Comparison of ENCODE assay signal across 7 cellular contexts in the genomic region with DNA sequence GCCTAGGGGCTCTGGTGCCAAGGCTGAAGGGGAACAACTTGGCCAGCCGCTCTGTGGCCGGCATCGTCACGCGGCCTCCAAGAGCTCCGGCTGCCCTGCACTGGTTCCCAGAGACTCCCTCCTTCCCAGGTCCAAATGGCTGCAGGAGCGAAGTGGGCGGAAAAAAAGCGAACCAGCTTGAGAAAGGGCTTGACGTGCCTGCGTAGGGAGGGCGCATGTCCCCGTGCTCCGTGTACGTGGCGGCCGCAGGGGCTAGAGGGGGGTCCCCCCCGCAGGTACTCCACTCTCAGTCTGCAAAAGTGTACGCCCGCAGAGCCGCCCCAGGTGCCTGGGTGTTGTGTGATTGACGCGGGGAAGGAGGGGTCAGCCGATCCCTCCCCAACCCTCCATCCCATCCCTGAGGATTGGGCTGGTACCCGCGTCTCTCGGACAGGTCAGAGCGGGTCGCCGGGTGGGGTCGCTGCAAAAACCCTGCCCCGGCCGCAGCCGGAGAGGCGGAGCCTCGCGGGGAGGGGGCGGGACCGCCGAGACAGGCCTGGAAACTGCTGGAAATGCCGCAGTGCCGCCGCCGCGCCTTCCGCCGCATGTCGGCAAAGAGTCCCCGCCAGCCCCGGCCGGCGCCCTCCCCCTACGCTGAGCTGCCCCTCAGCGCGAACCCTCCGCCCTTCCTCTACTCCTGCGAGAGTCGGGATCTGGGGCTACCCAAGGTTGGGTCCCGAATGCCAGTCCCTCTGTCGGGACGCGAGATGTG. TPM values are rescaled to one million over a fixed set of nuclear protein-coding genes. Genes with fewer than 3 reads are reported as not detected.
DNase-seq lines count a peak whose midpoint lies in the region; ATAC-seq, FAIRE-seq and TF ChIP-seq lines count a peak whose summit lies in the region.

No MANE protein-coding gene starts in this region.

- no peaks in the 10 kb centered on the region for H3K9me3 ChIP-seq in GM12878 (replicated peaks; ENCODE audit: control insufficient read depth, insufficient read depth, low read length)

- TF ChIP-seq CTCF in GM12878 (IDR thresholded peaks at IDR 0.05 in 2 of 3, conservative IDR thresholded peaks at IDR 0.05 in 1 of 3; ENCODE audit: control insufficient read depth in 2 of 3, extremely low read depth in 1 of 3, insufficient read depth in 1 of 3, low read depth in 3 of 3, low read length in 3 of 3), result peak; percentile 24 to 60 (median 49); a peak in 5 of 6 replicates

- peak; percentile 73 for DNase-seq in GM12892 (ENCODE audit: insufficient read length)
- DNase-seq in NCI-H1092 (lab: John Stamatoyannopoulos, UW), result peak; percentile 76
- DNase-seq in T1000 (lab: John Stamatoyannopoulos, UW), result peak; percentile 76
- DNase-seq in GM12878 (ENCODE audit: low read depth, low spot score), result no peak
- DNase-seq in skeletal muscle cell (ENCODE audit: low read depth), result no peak

- H3K36me3 ChIP-seq in GM12878 (ENCODE audit: control insufficient read depth in 2 of 2, insufficient read depth in 2 of 2, low read length in 1 of 2), result peaks cover 16 to 22% of the 10 kb centered on the region in 2 experiments

- in situ Hi-C loops in GM12878 (cut with MboI), result no loop called here

- TF ChIP-seq POLR2A in GM12892 (IDR thresholded peaks at IDR 0.05; ENCODE audit: low read depth, low read length) (no peak), GM12878 (IDR thresholded peaks at IDR 0.05; ENCODE audit: low read depth, low read length) (no peak; the same call in none of the 2 replicates)

- intact Hi-C loops in GM12878 (cut with micrococcal nuclease; ENCODE audit: unreplicated experiment), result loop anchor here (1.0 kb wide), 1 partner anchor 25 kb away; no protein-coding TSS in a partner anchor

- peak overlapping the region; percentile 92 for H2AFZ ChIP-seq in GM12878 (ENCODE audit: control insufficient read depth, low read depth, low read length)

- CTCF ChIA-PET in GM12878 (lab: Yijun Ruan, JAX), result interaction anchor here (0.8 to 7.7 kb wide), 15 partner anchors 9 to 92 kb away, joined by 3 to 39 read pairs (median 5); partner anchors contain the start of genes AARS2, SLC29A1 and SLC35B2

- peak; percentile 82 for FAIRE-seq in GM12892 (lab: Jason Lieb, UNC)
- no peak for FAIRE-seq in GM12878 (lab: Jason Lieb, UNC)

- H3K27me3 ChIP-seq in GM12878 (replicated peaks in 1 of 2; ENCODE audit: control insufficient read depth in 2 of 2, insufficient read depth in 2 of 2, low read length in 1 of 2), result no peaks in the 10 kb centered on the region

- POLR2A ChIA-PET in GM12878 (lab: Charles Lee), result interaction anchor here (0.6 to 6.3 kb wide), 9 partner anchors 9 to 619 kb away, joined by 3 to 131 read pairs (median 5); partner anchors contain the start of genes MRPL14, SLC29A1, SLC35B2 and TMEM63B

- RAD21 ChIA-PET in GM12878 (lab: Charles Lee; ENCODE audit: unreplicated experiment), result interaction anchor here (1.0 to 3.6 kb wide), 10 partner anchors 11 to 73 kb away, joined by 3 to 28 read pairs (median 6); partner anchors contain the start of genes SLC29A1 and SLC35B2

- TF ChIP-seq RAD21 in GM12878 (IDR thresholded peaks at IDR 0.05; ENCODE audit: insufficient read depth, low read depth, low read length), result no peak

- SMC1A ChIA-PET in GM12878 (lab: Charles Lee; ENCODE audit: uncharacterized antibody, unreplicated experiment), result interaction anchor here (0.6 to 4.2 kb wide), 7 partner anchors 10 to 125 kb away, joined by 3 to 25 read pairs (median 4); partner anchors contain the start of gene SLC35B2

- peaks cover 47% of the 10 kb centered on the region for H3K79me2 ChIP-seq in GM12878 (ENCODE audit: control insufficient read depth, insufficient read depth, low read length)

- peak overlapping the region; percentile 95 for H3K4me3 ChIP-seq in GM12878
- peak overlapping the region; percentile 99 for H3K4me3 ChIP-seq in iPS-11a (ENCODE audit: low read depth, low read length)
- peak overlapping the region; percentile 71 for H3K4me3 ChIP-seq in skeletal muscle cell (ENCODE audit: low read depth, low read length)

- H3K9ac ChIP-seq in GM12878 (ENCODE audit: control insufficient read depth, insufficient read depth, low read length), result peak overlapping the region; percentile 87

- 3% methylated on average over 62 of the region's 62 CpGs for WGBS in GM12878 (ENCODE audit: insufficient coverage, insufficient replicate concordance, low lambda C conversion rate, missing lambda C conversion rate)

- H3K4me1 ChIP-seq in GM12878 (ENCODE audit: control insufficient read depth, insufficient read depth, low read length), result peaks cover 7% of the 10 kb centered on the region; the same call in 1 of the 2 replicates

- H3K27ac ChIP-seq in GM12878 (ENCODE audit: control insufficient read depth, insufficient read depth), result peak overlapping the region; percentile 96

- peak in 1 of 2 experiments; percentile 75; a peak in 2 of 4 replicates for TF ChIP-seq EP300 in GM12878 (IDR thresholded peaks at IDR 0.05; ENCODE audit: borderline replicate concordance in 1 of 2, control insufficient read depth in 1 of 2, low read depth in 2 of 2, low read length in 2 of 2)

- H4K20me1 ChIP-seq in GM12878 (ENCODE audit: control insufficient read depth, insufficient read depth), result peaks cover 9% of the 10 kb centered on the region; the same call in 1 of the 2 replicates

- peak; percentile 47 for ATAC-seq in HG02610 (IDR thresholded peaks at IDR 0.05; ENCODE audit: unreplicated experiment)
- peak; percentile 73 for ATAC-seq in GM12878

- H3K4me2 ChIP-seq in GM12878 (ENCODE audit: control insufficient read depth, insufficient read depth), result peak overlapping the region; percentile 82

- BruUV-seq in GM12878 (replicated peaks; lab: Mats Ljungman, UMichigan), result no TSS peak

RNA-seq across cellular contexts. Expression of gene HSP90AB1, which starts 0.8 kb away (rescaled TPM):
- polyA plus RNA-seq in GM12892 (2012; ENCODE audit: missing spikeins), result 974 TPM
- total RNA-seq in GM12878 (2013; cell fraction: nucleolus; rRNA removed), result 295 and 318 TPM in 2 replicates
- total RNA-seq in GM12878 (2014; rRNA removed) (1,125 and 1,245 TPM in 2 replicates), GM12878 (2014; rRNA removed; fragmentation: Illumina TruSeq; extraction: Trizol) (1,212 and 1,260 TPM in 2 replicates), GM12878 (2021) (1,166 and 1,167 TPM in 2 replicates)
- 830 TPM for polyA plus RNA-seq in GM12878 (2011; ENCODE audit: low read depth)
- polyA plus RNA-seq in GM12878 (2011; rRNA removed) (1,290 and 1,505 TPM in 2 replicates), GM12878 (2014; fragmentation: Illumina TruSeq; extraction: Trizol) (1,676 and 1,846 TPM in 2 replicates), GM12878 (2014; fragmentation: Nextera tagmentation; extraction: Ambion mirVana) (1,000 to 10,000 TPM; 1,089 to 1,682 TPM), GM12878 (2014; rRNA removed) (960 and 988 TPM in 2 replicates), GM12878 (2016; fragmentation: Nextera tagmentation; extraction: Ambion mirVana) (1,000 to 10,000 TPM; 1,078 to 1,109 TPM)
- 1,040 and 1,248 TPM in 2 replicates for polyA plus RNA-seq in GM12878 (2011; cell fraction: cytosol; rRNA removed)
- polyA plus RNA-seq in GM12878 (2011; cell fraction: nucleus; rRNA removed), result 565 and 804 TPM in 2 replicates
- polyA plus RNA-seq in GM12878 (2012), result 750 and 926 TPM in 2 replicates
- 1,120 and 1,147 TPM in 2 replicates for polyA minus RNA-seq in GM12878 (2011; rRNA and poly(A)+ RNA removed)
- 408 and 462 TPM in 2 replicates for polyA minus RNA-seq in GM12878 (2011; cell fraction: cytosol; rRNA and poly(A)+ RNA removed)
- 114 and 165 TPM in 2 replicates for polyA minus RNA-seq in GM12878 (2011; cell fraction: nucleus; rRNA and poly(A)+ RNA removed)

RNA-seq across cellular contexts. Expression of gene SLC35B2, which starts 11.2 kb away (rescaled TPM):
- polyA plus RNA-seq in GM12892 (2012; ENCODE audit: missing spikeins), result 38.8 TPM
- total RNA-seq in GM12878 (2013; cell fraction: nucleolus; rRNA removed), result 34.4 and 37.1 TPM in 2 replicates
- 34.1 and 35.1 TPM in 2 replicates for total RNA-seq in GM12878 (2014; rRNA removed)
- 24.3 and 25.1 TPM in 2 replicates for total RNA-seq in GM12878 (2014; rRNA removed; fragmentation: Illumina TruSeq; extraction: Trizol)
- total RNA-seq in GM12878 (2021), result 33.5 and 35.8 TPM in 2 replicates
- 23.1 TPM for polyA plus RNA-seq in GM12878 (2011; ENCODE audit: low read depth)
- polyA plus RNA-seq in GM12878 (2011; rRNA removed), result 19.7 and 32.2 TPM in 2 replicates
- 48.8 and 53.9 TPM in 2 replicates for polyA plus RNA-seq in GM12878 (2011; cell fraction: cytosol; rRNA removed)
- polyA plus RNA-seq in GM12878 (2011; cell fraction: nucleus; rRNA removed), result 89.8 and 144 TPM in 2 replicates
- polyA plus RNA-seq in GM12878 (2012), result 38.5 and 38.9 TPM in 2 replicates
- polyA plus RNA-seq in GM12878 (2014; fragmentation: Illumina TruSeq; extraction: Trizol), result 23.9 and 35.2 TPM in 2 replicates
- polyA plus RNA-seq in GM12878 (2014; fragmentation: Nextera tagmentation; extraction: Ambion mirVana), result 10 to 100 TPM; 11.3 to 14.9 TPM
- 45.2 and 45.4 TPM in 2 replicates for polyA plus RNA-seq in GM12878 (2014; rRNA removed)
- 10 to 100 TPM; 39.5 to 40.8 TPM for polyA plus RNA-seq in GM12878 (2016; fragmentation: Nextera tagmentation; extraction: Ambion mirVana)
- 17.3 and 33.3 TPM in 2 replicates for polyA minus RNA-seq in GM12878 (2011; rRNA and poly(A)+ RNA removed)
- 5.2 and 7.0 TPM in 2 replicates for polyA minus RNA-seq in GM12878 (2011; cell fraction: cytosol; rRNA and poly(A)+ RNA removed)
- polyA minus RNA-seq in GM12878 (2011; cell fraction: nucleus; rRNA and poly(A)+ RNA removed), result 19.7 and 27.3 TPM in 2 replicates

RNA-seq across cellular contexts. Expression of gene NFKBIE, which starts 19.3 kb away (rescaled TPM):
- 60.4 TPM for polyA plus RNA-seq in GM12892 (2012; ENCODE audit: missing spikeins)
- total RNA-seq in GM12878 (2013; cell fraction: nucleolus; rRNA removed), result 127 and 202 TPM in 2 replicates
- total RNA-seq in GM12878 (2014; rRNA removed) (45.1 and 47.0 TPM in 2 replicates), GM12878 (2014; rRNA removed; fragmentation: Illumina TruSeq; extraction: Trizol) (39.5 and 43.2 TPM in 2 replicates), GM12878 (2021) (53.6 and 57.0 TPM in 2 replicates)
- polyA plus RNA-seq in GM12878 (2011; ENCODE audit: low read depth), result 13.6 TPM
- polyA plus RNA-seq in GM12878 (2011; rRNA removed) (106 and 126 TPM in 2 replicates), GM12878 (2014; fragmentation: Illumina TruSeq; extraction: Trizol) (34.5 and 38.1 TPM in 2 replicates), GM12878 (2014; fragmentation: Nextera tagmentation; extraction: Ambion mirVana) (10 to 100 TPM; 10.4 to 26.0 TPM), GM12878 (2014; rRNA removed) (52.4 and 60.3 TPM in 2 replicates), GM12878 (2016; fragmentation: Nextera tagmentation; extraction: Ambion mirVana) (10 to 100 TPM; 30.4 to 30.6 TPM)
- polyA plus RNA-seq in GM12878 (2011; cell fraction: cytosol; rRNA removed), result 111 and 125 TPM in 2 replicates
- polyA plus RNA-seq in GM12878 (2011; cell fraction: nucleus; rRNA removed), result 154 TPM in 2 replicates
- polyA plus RNA-seq in GM12878 (2012), result 36.7 and 71.2 TPM in 2 replicates
- polyA minus RNA-seq in GM12878 (2011; rRNA and poly(A)+ RNA removed), result 61.6 and 113 TPM in 2 replicates
- 36.5 and 58.5 TPM in 2 replicates for polyA minus RNA-seq in GM12878 (2011; cell fraction: cytosol; rRNA and poly(A)+ RNA removed)
- 67.9 and 93.8 TPM in 2 replicates for polyA minus RNA-seq in GM12878 (2011; cell fraction: nucleus; rRNA and poly(A)+ RNA removed)

RNA-seq across cellular contexts. Expression of gene SLC29A1, which starts 22.7 kb away (rescaled TPM):
- 53.0 TPM for polyA plus RNA-seq in GM12892 (2012; ENCODE audit: missing spikeins)
- 127 and 138 TPM in 2 replicates for total RNA-seq in GM12878 (2013; cell fraction: nucleolus; rRNA removed)
- 54.7 and 63.9 TPM in 2 replicates for total RNA-seq in GM12878 (2014; rRNA removed)
- total RNA-seq in GM12878 (2014; rRNA removed; fragmentation: Illumina TruSeq; extraction: Trizol), result 33.2 and 34.6 TPM in 2 replicates
- total RNA-seq in GM12878 (2021), result 71.7 and 79.5 TPM in 2 replicates
- 29.0 TPM for polyA plus RNA-seq in GM12878 (2011; ENCODE audit: low read depth)
- 64.1 and 132 TPM in 2 replicates for polyA plus RNA-seq in GM12878 (2011; rRNA removed)
- polyA plus RNA-seq in GM12878 (2011; cell fraction: cytosol; rRNA removed), result 183 and 202 TPM in 2 replicates
- 406 and 468 TPM in 2 replicates for polyA plus RNA-seq in GM12878 (2011; cell fraction: nucleus; rRNA removed)
- 48.6 and 53.5 TPM in 2 replicates for polyA plus RNA-seq in GM12878 (2012)
- polyA plus RNA-seq in GM12878 (2014; fragmentation: Illumina TruSeq; extraction: Trizol), result 64.8 and 111 TPM in 2 replicates
- polyA plus RNA-seq in GM12878 (2014; fragmentation: Nextera tagmentation; extraction: Ambion mirVana), result 10 to 100 TPM in 1 of 2 experiments, 1 to 10 TPM in 1; 10.0 to 15.7 TPM
- 120 and 121 TPM in 2 replicates for polyA plus RNA-seq in GM12878 (2014; rRNA removed)
- polyA plus RNA-seq in GM12878 (2016; fragmentation: Nextera tagmentation; extraction: Ambion mirVana), result 100 to 1,000 TPM; 107 to 111 TPM
- polyA minus RNA-seq in GM12878 (2011; rRNA and poly(A)+ RNA removed), result 158 and 166 TPM in 2 replicates
- 37.8 and 38.3 TPM in 2 replicates for polyA minus RNA-seq in GM12878 (2011; cell fraction: cytosol; rRNA and poly(A)+ RNA removed)
- 58.9 and 105 TPM in 2 replicates for polyA minus RNA-seq in GM12878 (2011; cell fraction: nucleus; rRNA and poly(A)+ RNA removed)

RNA-seq across cellular contexts. Expression of gene TMEM151B, which starts 24.2 kb away (rescaled TPM):
- 0.61 TPM for polyA plus RNA-seq in GM12892 (2012; ENCODE audit: missing spikeins)
- 0.29 and 0.52 TPM in 2 replicates for total RNA-seq in GM12878 (2013; cell fraction: nucleolus; rRNA removed)
- total RNA-seq in GM12878 (2014; rRNA removed), result under 0.01 TPM in 1 of 2 replicates, not detected in the other
- total RNA-seq in GM12878 (2014; rRNA removed; fragmentation: Illumina TruSeq; extraction: Trizol), result not detected in 2 replicates
- not detected in 2 replicates for total RNA-seq in GM12878 (2021)
- not detected for polyA plus RNA-seq in GM12878 (2011; ENCODE audit: low read depth)
- polyA plus RNA-seq in GM12878 (2011; rRNA removed), result 0.13 and 0.19 TPM in 2 replicates
- polyA plus RNA-seq in GM12878 (2011; cell fraction: cytosol; rRNA removed), result 0.18 and 0.22 TPM in 2 replicates
- polyA plus RNA-seq in GM12878 (2011; cell fraction: nucleus; rRNA removed), result 1.4 and 1.6 TPM in 2 replicates
- 0.46 and 0.68 TPM in 2 replicates for polyA plus RNA-seq in GM12878 (2012)
- 0.04 TPM in 1 of 2 replicates, not detected in the other for polyA plus RNA-seq in GM12878 (2014; fragmentation: Illumina TruSeq; extraction: Trizol)
- polyA plus RNA-seq in GM12878 (2014; fragmentation: Nextera tagmentation; extraction: Ambion mirVana), result not detected
- 0.01 and 0.08 TPM in 2 replicates for polyA plus RNA-seq in GM12878 (2014; rRNA removed)
- under 1 TPM in 1 of 2 experiments, not detected in 1; 0.05 TPM for polyA plus RNA-seq in GM12878 (2016; fragmentation: Nextera tagmentation; extraction: Ambion mirVana)
- polyA minus RNA-seq in GM12878 (2011; rRNA and poly(A)+ RNA removed), result 0.07 and 0.41 TPM in 2 replicates
- not detected in 2 replicates for polyA minus RNA-seq in GM12878 (2011; cell fraction: cytosol; rRNA and poly(A)+ RNA removed)
- 0.36 and 0.86 TPM in 2 replicates for polyA minus RNA-seq in GM12878 (2011; cell fraction: nucleus; rRNA and poly(A)+ RNA removed)

Comparison
In these comparisons a context has a peak if more than half of its experiments do, and no peak if none do; other contexts are left out.
1. DNase-seq: peak in GM12892 (single experiment), NCI-H1092 (single experiment) and T1000 (single experiment); none in GM12878 (single experiment) and skeletal muscle cell (single experiment).
2. Peak in every context shown above with its lines, with median percentiles within 50 percentile points of each other: H3K4me3 ChIP-seq.